ENCODE assay signal across 24 cellular contexts in genomic region chr17:27389542-27390140, GRCh38.
DNase-seq lines count a peak whose midpoint lies in the region; ATAC-seq, FAIRE-seq and TF ChIP-seq lines count a peak whose summit lies in the region.
"Had no signal": no experiment of that assay in that cellular context is flagged by ENCODE, and none has a peak within 500 bp of the region (broad histone marks: within the 10 kb centered on the region; RNA-seq: fewer than 3 reads in every experiment).

No MANE protein-coding gene starts in this region.

- TF ChIP-seq CTCF in A549 (IDR thresholded peaks at IDR 0.05): no peak

- peaks cover 10% of the 10 kb centered on the region for H3K9me3 ChIP-seq in A549
- H3K9me3 ChIP-seq in neuronal stem cell (replicated peaks in 1 of 2; ENCODE audit: control insufficient read depth in 2 of 2, insufficient read depth in 1 of 2, low read depth in 1 of 2, low read length in 2 of 2): no peaks in the 10 kb centered on the region
- H3K9me3 ChIP-seq: SJCRH30 had no signal

- CTCF ChIA-PET in A549 (lab: Yijun Ruan, JAX): interaction anchor here (0.6 to 2.4 kb wide), 7 partner anchors 9 to 609 kb away, joined by 3 to 14 read pairs (median 4); no protein-coding TSS in a partner anchor

- H3K36me3 ChIP-seq in neuronal stem cell (replicated peaks in 1 of 2; ENCODE audit: control insufficient read depth in 2 of 2, insufficient read depth in 2 of 2, low read length in 2 of 2): no peaks in the 10 kb centered on the region
- H3K36me3 ChIP-seq: SJCRH30 had no signal

- no peak overlapping the region for H4K8ac ChIP-seq in neuronal stem cell (ENCODE audit: low read depth, low read length)

- H3K4me1 Mint-ChIP-seq in activated CD4-positive, alpha-beta T cell treated with anti-CD3 and anti-CD28 coated beads, Interleukin-2, amount 10 ng/mL, durations not matched to agents 24 days and 14 days: peaks cover 16% of the 10 kb centered on the region
- peaks cover 11 to 14% of the 10 kb centered on the region in 2 donors for H3K4me1 Mint-ChIP-seq in immature natural killer cell

- no peak overlapping the region for H2BK12ac ChIP-seq in neuronal stem cell (ENCODE audit: low read length)

- H3K27ac ChIP-seq in A549 (no peak overlapping the region), neuronal stem cell (replicated peaks; ENCODE audit: low read length) (no peak overlapping the region)
- H3K27ac ChIP-seq: 22Rv1, SJCRH30 had no signal

- no peak overlapping the region for H2AFZ ChIP-seq in neuronal stem cell (ENCODE audit: low read length)

- TF ChIP-seq RAD21 in A549 (conservative IDR thresholded peaks at IDR 0.05 in 1 of 2, IDR thresholded peaks at IDR 0.05 in 1 of 2): no peak

- intact Hi-C loops in activated CD4-positive, alpha-beta T cell treated with anti-CD3 and anti-CD28 coated beads, Interleukin-2, amount 10 ng/mL, durations not matched to agents 24 days and 14 days (cut with micrococcal nuclease): no loop called here

- H3K79me1 ChIP-seq in neuronal stem cell (ENCODE audit: low read depth, low read length): no peaks in the 10 kb centered on the region

- no peak overlapping the region for H2BK120ac ChIP-seq in neuronal stem cell (ENCODE audit: low read depth, low read length)

- no peak overlapping the region for H3K4me3 ChIP-seq in A549
- H3K4me3 ChIP-seq in neuronal stem cell (ENCODE audit: low read length in 2 of 2): no peak overlapping the region
- H3K4me3 ChIP-seq: SJCRH30 had no signal

- 55% methylated on average over 4 of the region's 4 CpGs for WGBS in A549 (ENCODE audit: missing lambda C conversion rate)
- no CpG with 5 or more reads among the region's 4 CpGs for WGBS in neuronal stem cell (ENCODE audit: extremely low coverage in 2 of 2, insufficient read length in 2 of 2, insufficient replicate concordance in 1 of 2), 2 donors

- H3K36me3 Mint-ChIP-seq in activated CD4-positive, alpha-beta T cell treated with anti-CD3 and anti-CD28 coated beads, Interleukin-2, amount 10 ng/mL, durations not matched to agents 24 days and 14 days (ENCODE audit: low read depth): no peaks in the 10 kb centered on the region
- no peaks in the 10 kb centered on the region for H3K36me3 Mint-ChIP-seq in immature natural killer cell
- H3K36me3 Mint-ChIP-seq: CD14-positive monocyte, IgD-negative memory B cell had no signal

- peak overlapping the region; percentile 6 for H2AK5ac ChIP-seq in neuronal stem cell (ENCODE audit: low read depth, low read length)

- no peaks in the 10 kb centered on the region for H3K27me3 ChIP-seq in neuronal stem cell (ENCODE audit: control insufficient read depth in 3 of 3, insufficient read depth in 3 of 3, low read depth in 1 of 3, low read length in 3 of 3)
- H3K27me3 ChIP-seq: SJCRH30 had no signal

- no peak overlapping the region for H3K23ac ChIP-seq in neuronal stem cell (ENCODE audit: low read depth, low read length, poor library complexity)

- peak overlapping the region; percentile 35 for H3K27ac Mint-ChIP-seq in activated CD4-positive, alpha-beta T cell treated with anti-CD3 and anti-CD28 coated beads, Interleukin-2, amount 10 ng/mL, durations not matched to agents 24 days and 14 days
- H3K27ac Mint-ChIP-seq in immature natural killer cell: peak overlapping the region in 2 of 6 donors; percentile 39 to 50
- H3K27ac Mint-ChIP-seq: CD14-positive monocyte had no signal

- no peak for ATAC-seq in A549
- ATAC-seq in HG03280 (IDR thresholded peaks at IDR 0.05; ENCODE audit: unreplicated experiment): no peak
- ATAC-seq in GM18909 (IDR thresholded peaks at IDR 0.05; ENCODE audit: poor library complexity, unreplicated experiment): no peak
- ATAC-seq: Panc1 had no signal

- H2BK15ac ChIP-seq in neuronal stem cell (ENCODE audit: low read length): no peak overlapping the region

- no peak overlapping the region for H3K4me3 Mint-ChIP-seq in activated CD4-positive, alpha-beta T cell treated with anti-CD3 and anti-CD28 coated beads, Interleukin-2, amount 10 ng/mL, durations not matched to agents 24 days and 14 days
- peak overlapping the region in 1 of 5 donors; percentile 13 for H3K4me3 Mint-ChIP-seq in immature natural killer cell
- H3K4me3 Mint-ChIP-seq: CD14-positive monocyte, IgD-negative memory B cell had no signal

- peaks cover 26% of the 10 kb centered on the region for H3K27me3 Mint-ChIP-seq in activated CD4-positive, alpha-beta T cell treated with anti-CD3 and anti-CD28 coated beads, Interleukin-2, amount 10 ng/mL, durations not matched to agents 24 days and 14 days
- no peaks in the 10 kb centered on the region for H3K27me3 Mint-ChIP-seq in immature natural killer cell (ENCODE audit: low read depth in 3 of 3)
- H3K27me3 Mint-ChIP-seq: IgD-negative memory B cell had no signal

- H3K18ac ChIP-seq in neuronal stem cell (ENCODE audit: low read length): peak overlapping the region; percentile 8

- H3K9ac ChIP-seq in neuronal stem cell (ENCODE audit: low read depth, low read length, poor library complexity): no peak overlapping the region

- H3K9me3 Mint-ChIP-seq in activated CD4-positive, alpha-beta T cell treated with anti-CD3 and anti-CD28 coated beads, Interleukin-2, amount 10 ng/mL, durations not matched to agents 24 days and 14 days: peaks cover 4% of the 10 kb centered on the region
- H3K9me3 Mint-ChIP-seq in immature natural killer cell: no peaks in the 10 kb centered on the region
- H3K9me3 Mint-ChIP-seq: IgD-negative memory B cell had no signal

- H4K91ac ChIP-seq in neuronal stem cell (ENCODE audit: low read depth, low read length, poor library complexity): no peak overlapping the region

- TF ChIP-seq EP300 in A549 (IDR thresholded peaks at IDR 0.05): no peak

- H3K4ac ChIP-seq in neuronal stem cell (ENCODE audit: low read length): no peak overlapping the region

- no peak for TF ChIP-seq POLR2A in A549 (IDR thresholded peaks at IDR 0.05; ENCODE audit: low read length)

- H3K4me2 ChIP-seq in A549: no peak overlapping the region
- H3K4me2 ChIP-seq in neuronal stem cell (ENCODE audit: insufficient read depth, low read length, poor library complexity, severe bottlenecking): no peak overlapping the region

- peaks cover 3% of the 10 kb centered on the region for H3K4me1 ChIP-seq in A549
- H3K4me1 ChIP-seq in neuronal stem cell (ENCODE audit: control insufficient read depth in 2 of 2, insufficient read depth in 1 of 2, low read depth in 1 of 2, low read length in 2 of 2): peaks cover 0 to 2% of the 10 kb centered on the region in 2 donors

- FAIRE-seq in A549 (lab: Jason Lieb, UNC): no peak
- FAIRE-seq: G401.6, GM12892, GM18507, GM19239, H1 had no signal

- no peak overlapping the region for H3K14ac ChIP-seq in neuronal stem cell (ENCODE audit: low read length)

- H2BK5ac ChIP-seq in neuronal stem cell (ENCODE audit: low read length): no peak overlapping the region

- DNase-seq in activated CD4-positive, alpha-beta T cell treated with anti-CD3 and anti-CD28 coated beads, Interleukin-2, amount 10 ng/mL, durations not matched to agents 24 days and 14 days: no peak
- no peak for DNase-seq in activated CD4-positive, alpha-beta T cell treated with anti-CD3 and anti-CD28 coated beads for 1 hour
- DNase-seq in A549 (ENCODE audit: low read depth in 1 of 2, low spot score in 1 of 2): no peak
- DNase-seq in dermis blood vessel endothelial cell: peak; percentile 32
- no peak for DNase-seq in neuronal stem cell (ENCODE audit: low spot score)
- no peak for DNase-seq in immature natural killer cell
- DNase-seq: AML-193, NCI-H1694, NCI-H2081, NCI-H2171, NCI-H524 treated with DMSO at 0.1 percent for 48 hours, NCI-H82, SJCRH30 had no signal

- POLR2A ChIA-PET in A549 (lab: Yijun Ruan, JAX): no interaction called here

TF ChIP-seq in A549, 52 proteins besides CTCF, POLR2A, EP300 and RAD21:
- TF ChIP-seq JUN (IDR thresholded peaks at IDR 0.05) (no peak), FOSL2 (IDR thresholded peaks at IDR 0.05) (no peak), FOSL2 (CRISPR knock-in tag; IDR thresholded peaks at IDR 0.05) (peak; percentile 19; the same call in 1 of the 2 replicates), RCOR1 (IDR thresholded peaks at IDR 0.05; ENCODE audit: low read depth, low read length) (no peak)
TF ChIP-seq in A549: peak in this region for 1.
